In the genomic region with DNA sequence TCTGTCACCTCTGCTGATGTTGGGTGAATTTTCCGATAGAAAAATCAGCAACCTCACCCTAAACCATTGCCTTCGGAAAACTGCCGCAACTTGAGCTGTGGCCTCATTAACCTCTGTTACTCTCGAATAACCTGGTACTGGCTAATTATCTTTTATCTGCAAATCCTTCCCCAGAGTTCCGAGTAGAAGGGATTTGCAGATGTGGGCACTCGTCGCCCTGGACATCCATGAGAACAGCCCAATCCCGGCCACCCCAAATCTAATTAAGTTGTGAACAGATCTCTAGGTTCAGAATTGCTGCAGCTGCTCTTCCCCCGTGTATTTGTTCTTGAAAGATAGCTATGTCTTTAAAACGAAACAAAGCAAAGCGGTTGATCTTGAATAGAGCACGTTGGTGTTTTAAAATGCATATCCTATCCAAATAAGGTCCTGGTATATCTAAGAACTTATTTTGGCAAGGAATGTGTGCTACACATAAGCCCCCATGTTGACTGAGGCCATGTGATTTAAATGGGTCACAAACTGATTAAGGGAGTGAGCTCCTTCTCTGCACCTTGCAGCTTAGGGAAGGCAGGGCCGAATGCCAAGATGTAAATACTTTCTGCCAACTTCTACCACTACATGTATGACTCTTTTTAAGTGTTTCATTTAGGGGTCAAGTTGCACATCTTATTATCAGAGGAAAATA, we compare ENCODE assay signal across 1 cellular context.
TF ChIP-seq lines count a peak whose summit lies in the region.

No MANE protein-coding gene starts in this region.

TF ChIP-seq in H1, 55 proteins besides CTCF, POLR2A, EP300 and RAD21:
- TF ChIP-seq FOSL1 (IDR thresholded peaks at IDR 0.05; ENCODE audit: insufficient read depth, low read depth, low read length): no peak
- TF ChIP-seq PHF8 (conservative IDR thresholded peaks at IDR 0.05; ENCODE audit: low read depth, low read length): no peak
- TF ChIP-seq MAFK (IDR thresholded peaks at IDR 0.05; ENCODE audit: low read depth, low read length): no peak
- TF ChIP-seq EZH2 (IDR thresholded peaks at IDR 0.05; ENCODE audit: low read depth, low read length, severe bottlenecking): no peak
- no peak for TF ChIP-seq RFX5 (IDR thresholded peaks at IDR 0.05; ENCODE audit: borderline replicate concordance, low read depth, low read length)
- TF ChIP-seq CREB1 (IDR thresholded peaks at IDR 0.05): no peak
- TF ChIP-seq, protein P1, sequence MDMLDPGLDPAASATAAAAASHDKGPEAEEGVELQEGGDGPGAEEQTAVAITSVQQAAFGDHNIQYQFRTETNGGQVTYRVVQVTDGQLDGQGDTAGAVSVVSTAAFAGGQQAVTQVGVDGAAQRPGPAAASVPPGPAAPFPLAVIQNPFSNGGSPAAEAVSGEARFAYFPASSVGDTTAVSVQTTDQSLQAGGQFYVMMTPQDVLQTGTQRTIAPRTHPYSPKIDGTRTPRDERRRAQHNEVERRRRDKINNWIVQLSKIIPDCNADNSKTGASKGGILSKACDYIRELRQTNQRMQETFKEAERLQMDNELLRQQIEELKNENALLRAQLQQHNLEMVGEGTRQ (IDR thresholded peaks at IDR 0.05; ENCODE audit: low read length): no peak
- no peak for TF ChIP-seq SIX5 (IDR thresholded peaks at IDR 0.05; ENCODE audit: low read depth, low read length)
- TF ChIP-seq CHD1 (IDR thresholded peaks at IDR 0.05; ENCODE audit: low read depth, low read length): no peak
- TF ChIP-seq, protein P2, sequence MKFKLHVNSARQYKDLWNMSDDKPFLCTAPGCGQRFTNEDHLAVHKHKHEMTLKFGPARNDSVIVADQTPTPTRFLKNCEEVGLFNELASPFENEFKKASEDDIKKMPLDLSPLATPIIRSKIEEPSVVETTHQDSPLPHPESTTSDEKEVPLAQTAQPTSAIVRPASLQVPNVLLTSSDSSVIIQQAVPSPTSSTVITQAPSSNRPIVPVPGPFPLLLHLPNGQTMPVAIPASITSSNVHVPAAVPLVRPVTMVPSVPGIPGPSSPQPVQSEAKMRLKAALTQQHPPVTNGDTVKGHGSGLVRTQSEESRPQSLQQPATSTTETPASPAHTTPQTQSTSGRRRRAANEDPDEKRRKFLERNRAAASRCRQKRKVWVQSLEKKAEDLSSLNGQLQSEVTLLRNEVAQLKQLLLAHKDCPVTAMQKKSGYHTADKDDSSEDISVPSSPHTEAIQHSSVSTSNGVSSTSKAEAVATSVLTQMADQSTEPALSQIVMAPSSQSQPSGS (IDR thresholded peaks at IDR 0.05; ENCODE audit: low read length): no peak
- TF ChIP-seq SAP30 (IDR thresholded peaks at IDR 0.05; ENCODE audit: insufficient read depth, insufficient replicate concordance, low read length): no peak
- no peak for TF ChIP-seq RXRA (IDR thresholded peaks at IDR 0.05; ENCODE audit: insufficient read depth, low read depth, low read length)
- TF ChIP-seq CHD2 (IDR thresholded peaks at IDR 0.05; ENCODE audit: low read length): no peak
- no peak for TF ChIP-seq TAF1 (IDR thresholded peaks at IDR 0.05; ENCODE audit: low read depth, low read length)
- no peak for TF ChIP-seq GTF2F1 (IDR thresholded peaks at IDR 0.05; ENCODE audit: borderline replicate concordance, low read depth, low read length)
